In genomic region chr9:77013186-77013931, GRCh38 we compare ENCODE assay signal across 1 cellular context.
TF ChIP-seq lines count a peak whose summit lies in the region.

No MANE protein-coding gene starts in this region.

TF ChIP-seq in WTC11, 78 proteins besides CTCF, POLR2A, EP300 and RAD21:
- TF ChIP-seq, protein P1, sequence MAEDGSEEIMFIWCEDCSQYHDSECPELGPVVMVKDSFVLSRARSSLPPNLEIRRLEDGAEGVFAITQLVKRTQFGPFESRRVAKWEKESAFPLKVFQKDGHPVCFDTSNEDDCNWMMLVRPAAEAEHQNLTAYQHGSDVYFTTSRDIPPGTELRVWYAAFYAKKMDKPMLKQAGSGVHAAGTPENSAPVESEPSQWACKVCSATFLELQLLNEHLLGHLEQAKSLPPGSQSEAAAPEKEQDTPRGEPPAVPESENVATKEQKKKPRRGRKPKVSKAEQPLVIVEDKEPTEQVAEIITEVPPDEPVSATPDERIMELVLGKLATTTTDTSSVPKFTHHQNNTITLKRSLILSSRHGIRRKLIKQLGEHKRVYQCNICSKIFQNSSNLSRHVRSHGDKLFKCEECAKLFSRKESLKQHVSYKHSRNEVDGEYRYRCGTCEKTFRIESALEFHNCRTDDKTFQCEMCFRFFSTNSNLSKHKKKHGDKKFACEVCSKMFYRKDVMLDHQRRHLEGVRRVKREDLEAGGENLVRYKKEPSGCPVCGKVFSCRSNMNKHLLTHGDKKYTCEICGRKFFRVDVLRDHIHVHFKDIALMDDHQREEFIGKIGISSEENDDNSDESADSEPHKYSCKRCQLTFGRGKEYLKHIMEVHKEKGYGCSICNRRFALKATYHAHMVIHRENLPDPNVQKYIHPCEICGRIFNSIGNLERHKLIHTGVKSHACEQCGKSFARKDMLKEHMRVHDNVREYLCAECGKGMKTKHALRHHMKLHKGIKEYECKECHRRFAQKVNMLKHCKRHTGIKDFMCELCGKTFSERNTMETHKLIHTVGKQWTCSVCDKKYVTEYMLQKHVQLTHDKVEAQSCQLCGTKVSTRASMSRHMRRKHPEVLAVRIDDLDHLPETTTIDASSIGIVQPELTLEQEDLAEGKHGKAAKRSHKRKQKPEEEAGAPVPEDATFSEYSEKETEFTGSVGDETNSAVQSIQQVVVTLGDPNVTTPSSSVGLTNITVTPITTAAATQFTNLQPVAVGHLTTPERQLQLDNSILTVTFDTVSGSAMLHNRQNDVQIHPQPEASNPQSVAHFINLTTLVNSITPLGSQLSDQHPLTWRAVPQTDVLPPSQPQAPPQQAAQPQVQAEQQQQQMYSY (CRISPR knock-in tag; IDR thresholded peaks at IDR 0.05) = no peak
- no peak for TF ChIP-seq NFATC4 (CRISPR knock-in tag; IDR thresholded peaks at IDR 0.05)
- TF ChIP-seq ZBTB43 (CRISPR knock-in tag; IDR thresholded peaks at IDR 0.05) = no peak
- TF ChIP-seq, protein P2, sequence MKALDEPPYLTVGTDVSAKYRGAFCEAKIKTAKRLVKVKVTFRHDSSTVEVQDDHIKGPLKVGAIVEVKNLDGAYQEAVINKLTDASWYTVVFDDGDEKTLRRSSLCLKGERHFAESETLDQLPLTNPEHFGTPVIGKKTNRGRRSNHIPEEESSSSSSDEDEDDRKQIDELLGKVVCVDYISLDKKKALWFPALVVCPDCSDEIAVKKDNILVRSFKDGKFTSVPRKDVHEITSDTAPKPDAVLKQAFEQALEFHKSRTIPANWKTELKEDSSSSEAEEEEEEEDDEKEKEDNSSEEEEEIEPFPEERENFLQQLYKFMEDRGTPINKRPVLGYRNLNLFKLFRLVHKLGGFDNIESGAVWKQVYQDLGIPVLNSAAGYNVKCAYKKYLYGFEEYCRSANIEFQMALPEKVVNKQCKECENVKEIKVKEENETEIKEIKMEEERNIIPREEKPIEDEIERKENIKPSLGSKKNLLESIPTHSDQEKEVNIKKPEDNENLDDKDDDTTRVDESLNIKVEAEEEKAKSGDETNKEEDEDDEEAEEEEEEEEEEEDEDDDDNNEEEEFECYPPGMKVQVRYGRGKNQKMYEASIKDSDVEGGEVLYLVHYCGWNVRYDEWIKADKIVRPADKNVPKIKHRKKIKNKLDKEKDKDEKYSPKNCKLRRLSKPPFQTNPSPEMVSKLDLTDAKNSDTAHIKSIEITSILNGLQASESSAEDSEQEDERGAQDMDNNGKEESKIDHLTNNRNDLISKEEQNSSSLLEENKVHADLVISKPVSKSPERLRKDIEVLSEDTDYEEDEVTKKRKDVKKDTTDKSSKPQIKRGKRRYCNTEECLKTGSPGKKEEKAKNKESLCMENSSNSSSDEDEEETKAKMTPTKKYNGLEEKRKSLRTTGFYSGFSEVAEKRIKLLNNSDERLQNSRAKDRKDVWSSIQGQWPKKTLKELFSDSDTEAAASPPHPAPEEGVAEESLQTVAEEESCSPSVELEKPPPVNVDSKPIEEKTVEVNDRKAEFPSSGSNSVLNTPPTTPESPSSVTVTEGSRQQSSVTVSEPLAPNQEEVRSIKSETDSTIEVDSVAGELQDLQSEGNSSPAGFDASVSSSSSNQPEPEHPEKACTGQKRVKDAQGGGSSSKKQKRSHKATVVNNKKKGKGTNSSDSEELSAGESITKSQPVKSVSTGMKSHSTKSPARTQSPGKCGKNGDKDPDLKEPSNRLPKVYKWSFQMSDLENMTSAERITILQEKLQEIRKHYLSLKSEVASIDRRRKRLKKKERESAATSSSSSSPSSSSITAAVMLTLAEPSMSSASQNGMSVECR (CRISPR knock-in tag; IDR thresholded peaks at IDR 0.05; ENCODE audit: borderline replicate concordance) = no peak
- no peak for TF ChIP-seq JUN (CRISPR knock-in tag; IDR thresholded peaks at IDR 0.05)
- TF ChIP-seq ZNF317 (CRISPR knock-in tag; IDR thresholded peaks at IDR 0.05; ENCODE audit: borderline replicate concordance, low read depth) = no peak
- TF ChIP-seq SP1 (CRISPR knock-in tag; conservative IDR thresholded peaks at IDR 0.05) = no peak
- TF ChIP-seq FOXJ3 (CRISPR knock-in tag; IDR thresholded peaks at IDR 0.05; ENCODE audit: borderline replicate concordance) = no peak
- no peak for TF ChIP-seq ZNF671 (CRISPR knock-in tag; IDR thresholded peaks at IDR 0.05)
- TF ChIP-seq PRRX2 (CRISPR knock-in tag; IDR thresholded peaks at IDR 0.05) = no peak
- no peak for TF ChIP-seq SOX15 (CRISPR knock-in tag; IDR thresholded peaks at IDR 0.05)
- no peak for TF ChIP-seq TEAD1 (CRISPR knock-in tag; IDR thresholded peaks at IDR 0.05)
- no peak for TF ChIP-seq HMGXB4 (CRISPR knock-in tag; IDR thresholded peaks at IDR 0.05)
- TF ChIP-seq CBFB (CRISPR knock-in tag; IDR thresholded peaks at IDR 0.05; ENCODE audit: low read depth) = no peak
